8 cellular contexts compared by ENCODE assay signal in the genomic region with DNA sequence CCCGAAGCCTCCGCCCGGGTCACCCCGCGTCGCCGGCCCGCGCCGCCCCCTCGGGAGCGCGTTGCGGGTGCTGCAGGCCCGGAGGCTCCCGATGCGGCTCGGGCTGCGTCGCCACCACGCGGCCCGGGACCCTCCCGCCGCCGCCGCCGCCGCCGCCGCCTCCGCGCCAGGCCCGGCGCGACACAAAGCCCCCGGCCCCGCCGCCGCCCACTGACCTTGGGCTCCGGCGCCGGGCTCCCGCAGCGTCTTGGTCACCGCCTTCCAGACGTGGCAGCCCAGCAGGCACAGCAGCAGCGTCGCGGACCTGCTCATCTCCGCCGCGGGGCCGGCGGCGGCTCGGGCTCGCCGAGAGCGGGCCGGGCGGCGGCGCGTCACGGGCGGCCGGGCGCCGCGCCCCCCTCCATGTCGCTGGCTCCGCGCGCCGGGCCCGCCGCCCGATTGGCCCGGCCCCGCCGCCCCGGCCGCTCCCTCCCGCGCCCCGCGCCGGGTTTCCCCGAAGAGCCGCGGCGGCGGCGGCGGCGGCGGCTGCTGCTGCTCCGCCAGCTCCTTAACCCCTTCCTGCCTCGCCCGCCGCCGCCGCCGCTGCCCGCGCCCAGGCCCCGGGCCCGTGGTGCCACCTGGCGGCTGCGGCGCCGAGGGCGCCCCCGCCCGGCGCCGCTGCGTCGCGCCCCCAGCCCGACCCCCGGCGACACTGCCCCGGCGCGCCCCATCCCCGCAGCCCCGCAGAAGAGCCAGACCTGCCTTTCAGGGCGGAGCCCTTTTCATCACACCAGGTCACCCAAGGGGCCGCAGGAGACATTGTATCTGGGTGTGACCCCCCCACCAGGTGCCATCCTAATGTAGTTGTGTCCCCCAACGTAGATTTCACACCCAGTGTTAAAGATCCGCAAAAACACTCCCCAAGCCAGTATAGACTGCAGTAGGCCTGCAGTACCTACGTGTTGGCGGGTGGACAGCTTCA. TPM values are rescaled to one million over a fixed set of nuclear protein-coding genes. Genes with fewer than 3 reads are reported as not detected.
DNase-seq lines count a peak whose midpoint lies in the region; ATAC-seq lines count a peak whose summit lies in the region.

TSS of gene FAM171A1 (minus strand) at position 549 of the 961 bp plus-strand sequence. CDS start at position 312, 237 bp downstream.

- peaks cover 15% of the 10 kb centered on the region for H3K4me1 Mint-ChIP-seq in activated T-cell treated with anti-CD3 and anti-CD28 coated beads, Interleukin-2, amount 50 U/mL, for 72 hours (ENCODE audit: low read depth)

- in situ Hi-C loops in HAP-1 (cut with MboI; ENCODE audit: low sequenced_read_pairs) = no loop called here

- ATAC-seq in activated T-cell treated with anti-CD3 and anti-CD28 coated beads, Interleukin-2, amount 50 U/mL, for 72 hours (replicated peaks in 1 of 2) = peak; percentile 85 to 86
- peak; percentile 83 for ATAC-seq in esophagus mucosa

- H3K9me3 Mint-ChIP-seq in activated T-cell treated with anti-CD3 and anti-CD28 coated beads, Interleukin-2, amount 50 U/mL, for 72 hours = no peaks in the 10 kb centered on the region

- peak within 1 kb of the TSS; percentile 84 to 86 for H3K4me3 Mint-ChIP-seq in activated T-cell treated with anti-CD3 and anti-CD28 coated beads, Interleukin-2, amount 50 U/mL, for 72 hours

- no peaks in the 10 kb centered on the region for H3K27me3 ChIP-seq in HAP-1 (ENCODE audit: low read depth)
- H3K27me3 ChIP-seq in muscle layer of duodenum (ENCODE audit: low read depth, low read length) = no peaks in the 10 kb centered on the region

- H3K27ac ChIP-seq in muscle layer of duodenum (ENCODE audit: low read length) = no peak within 1 kb of the TSS

- peak within 1 kb of the TSS; percentile 79 for H3K27ac Mint-ChIP-seq in activated T-cell treated with anti-CD3 and anti-CD28 coated beads, Interleukin-2, amount 50 U/mL, for 72 hours

- H3K27me3 Mint-ChIP-seq in activated T-cell treated with anti-CD3 and anti-CD28 coated beads, Interleukin-2, amount 50 U/mL, for 72 hours (ENCODE audit: low read depth) = peaks cover 44% of the 10 kb centered on the region

- DNase-seq in Daoy (ENCODE audit: low read depth) (peak; percentile 74), HAP-1 (ENCODE audit: low spot score in 2 of 2) (peak; percentile 41 to 81), NCI-H774 (lab: John Stamatoyannopoulos, UW) (peak; percentile 43), SHP77 (lab: John Stamatoyannopoulos, UW) (no peak)
- peak; percentile 82 to 84 for DNase-seq in activated T-cell treated with anti-CD3 and anti-CD28 coated beads, Interleukin-2, amount 50 U/mL, for 72 hours
- DNase-seq in stimulated activated CD8-positive, alpha-beta memory T cell treated with anti-CD3 and anti-CD28 coated beads, Interleukin-7, amount 100 ng/mL, for 48 hours (ENCODE audit: extremely low read depth in 1 of 2, low read depth in 1 of 2) = peak; percentile 19 to 34

- no peaks in the 10 kb centered on the region for H3K9me3 ChIP-seq in HAP-1
- H3K9me3 ChIP-seq in muscle layer of duodenum (ENCODE audit: control insufficient read depth in 1 of 2, low read length in 2 of 2) = no peaks in the 10 kb centered on the region

- H3K36me3 ChIP-seq in HAP-1 (replicated peaks) (0 out of 2 replicates have a peak, but pooled peaks cover 3% of the 10 kb centered on the region), muscle layer of duodenum (ENCODE audit: control insufficient read depth in 1 of 2, insufficient read depth in 2 of 2, low read length in 2 of 2) (no peaks in the 10 kb centered on the region)

- H3K36me3 Mint-ChIP-seq in activated T-cell treated with anti-CD3 and anti-CD28 coated beads, Interleukin-2, amount 50 U/mL, for 72 hours (ENCODE audit: insufficient read depth in 2 of 2) = no peaks in the 10 kb centered on the region

- H3K4me3 ChIP-seq in HAP-1 (peak within 1 kb of the TSS; percentile 61), muscle layer of duodenum (ENCODE audit: low read depth in 1 of 2, low read length in 2 of 2) (peak within 1 kb of the TSS; percentile 62 to 66)

- H3K4me1 ChIP-seq in HAP-1 = peaks cover 9% of the 10 kb centered on the region
- H3K4me1 ChIP-seq in muscle layer of duodenum (ENCODE audit: control insufficient read depth in 1 of 2, insufficient read depth in 2 of 2, low read length in 2 of 2) = peaks cover 0 to 5% of the 10 kb centered on the region in 2 donors

RNA-seq across cellular contexts. Expression of gene FAM171A1, which starts in this region (rescaled TPM):
- 15.3 and 20.6 TPM in 2 replicates for total RNA-seq in Daoy (2014; rRNA removed; shearing (Covaris generic))
- total RNA-seq in activated T-cell treated with anti-CD3 and anti-CD28 coated beads, Interleukin-2, amount 50 U/mL, for 72 hours = 1 to 10 TPM; 4.2 to 6.2 TPM
- total RNA-seq in esophagus mucosa = 6.0 TPM

Comparison
In these comparisons a context has a peak if more than half of its experiments do, and no peak if none do; other contexts are left out.
1. DNase-seq: peak in Daoy (single experiment), HAP-1 (2 of 2), NCI-H774 (single experiment), activated T-cell treated with anti-CD3 and anti-CD28 coated beads, Interleukin-2, amount 50 U/mL, for 72 hours (2 of 2) and stimulated activated CD8-positive, alpha-beta memory T cell treated with anti-CD3 and anti-CD28 coated beads, Interleukin-7, amount 100 ng/mL, for 48 hours (2 of 2); none in SHP77 (0 of 2).